7 cellular contexts compared by ENCODE assay signal in genomic region chr14:45201908-45202307, GRCh38. TPM values are rescaled to one million over a fixed set of nuclear protein-coding genes. Genes with fewer than 3 reads are reported as not detected.
DNase-seq lines count a peak whose midpoint lies in the region; ATAC-seq and TF ChIP-seq lines count a peak whose summit lies in the region.

No MANE protein-coding gene starts in this region.

- H3K56ac ChIP-seq in mesendoderm (ENCODE audit: low read length), result no peak overlapping the region

- no peak overlapping the region for H3K18ac ChIP-seq in mesendoderm (ENCODE audit: low read length)

- no peak overlapping the region for H3K4me3 ChIP-seq in mesendoderm (ENCODE audit: low read length)

- H3K4me2 ChIP-seq in mesendoderm (ENCODE audit: low read length), result no peak overlapping the region

- H3K27me3 Mint-ChIP-seq in activated T-helper 17 cell treated with anti-CD3 and anti-CD28 coated beads, Interleukin-2, amount 50 U/mL, for 72 hours, result no peaks in the 10 kb centered on the region

- no peak overlapping the region for H2AK5ac ChIP-seq in mesendoderm (ENCODE audit: low read length)

- peak; percentile 57 for ATAC-seq in GM21423 (IDR thresholded peaks at IDR 0.05; ENCODE audit: unreplicated experiment)
- ATAC-seq in activated T-helper 17 cell treated with anti-CD3 and anti-CD28 coated beads, Interleukin-2, amount 50 U/mL, for 72 hours (replicated peaks), result peak; percentile 48

- no peak overlapping the region for H3K27ac ChIP-seq in mesendoderm (ENCODE audit: low read depth, low read length)

- DNase-seq in GM10248 (ENCODE audit: extremely low spot score) (peak; percentile 17), HUDEP-2 (lab: John Stamatoyannopoulos, UW; ENCODE audit: unreplicated experiment in 76 of 76) (peak in 44 of 76 experiments; percentile 1 to 48 (median 16)), mesendoderm (peak; percentile 46), inferior parietal cortex (ENCODE audit: extremely low spot score) (no peak), COLO829 (ENCODE audit: low spot score) (no peak)

- no peaks in the 10 kb centered on the region for H3K79me2 ChIP-seq in mesendoderm (ENCODE audit: control insufficient read depth, insufficient read depth, low read length)

- H4K5ac ChIP-seq in mesendoderm (ENCODE audit: low read length), result no peak overlapping the region

- no peaks in the 10 kb centered on the region for H3K36me3 ChIP-seq in mesendoderm (ENCODE audit: control insufficient read depth, insufficient read depth, low read length)

- H2BK15ac ChIP-seq in mesendoderm (replicated peaks; ENCODE audit: low read depth), result no peak overlapping the region

- H3K4me1 Mint-ChIP-seq in activated T-helper 17 cell treated with anti-CD3 and anti-CD28 coated beads, Interleukin-2, amount 50 U/mL, for 72 hours, result no peaks in the 10 kb centered on the region

- no CpG with 5 or more reads among the region's 1 CpG for WGBS in mesendoderm (ENCODE audit: extremely low coverage, insufficient coverage, low lambda C conversion rate)

- H3K4me3 Mint-ChIP-seq in activated T-helper 17 cell treated with anti-CD3 and anti-CD28 coated beads, Interleukin-2, amount 50 U/mL, for 72 hours, result no peak overlapping the region

- no peak overlapping the region for H3K27ac Mint-ChIP-seq in activated T-helper 17 cell treated with anti-CD3 and anti-CD28 coated beads, Interleukin-2, amount 50 U/mL, for 72 hours

- no peak overlapping the region for H4K8ac ChIP-seq in mesendoderm (ENCODE audit: low read depth, low read length)

- H3K9ac ChIP-seq in mesendoderm (ENCODE audit: low read length), result no peak overlapping the region

- H3K23ac ChIP-seq in mesendoderm (ENCODE audit: low read length), result no peak overlapping the region

- H2BK120ac ChIP-seq in mesendoderm (ENCODE audit: low read depth, low read length), result no peak overlapping the region

- H3K4ac ChIP-seq in mesendoderm (ENCODE audit: low read depth, low read length), result no peak overlapping the region

- H3K27me3 ChIP-seq in mesendoderm (ENCODE audit: insufficient read depth, low read length, poor library complexity), result no peaks in the 10 kb centered on the region

- H2BK5ac ChIP-seq in mesendoderm (ENCODE audit: low read length), result no peak overlapping the region

- POLR2A ChIA-PET in GM10248 (lab: Yijun Ruan, JAX), result no interaction called here

- no peaks in the 10 kb centered on the region for H3K9me3 Mint-ChIP-seq in activated T-helper 17 cell treated with anti-CD3 and anti-CD28 coated beads, Interleukin-2, amount 50 U/mL, for 72 hours

- peaks cover 57% of the 10 kb centered on the region for H3K36me3 Mint-ChIP-seq in activated T-helper 17 cell treated with anti-CD3 and anti-CD28 coated beads, Interleukin-2, amount 50 U/mL, for 72 hours (ENCODE audit: low read depth)

- CTCF ChIA-PET in GM10248 (lab: Yijun Ruan, JAX), result interaction anchor here (1.0 to 1.9 kb wide), 7 partner anchors 10 to 289 kb away, joined by 3 to 8 read pairs (median 4); partner anchors contain the start of gene MIS18BP1

- peak; percentile 56 for TF ChIP-seq CTCF in GM10248 (IDR thresholded peaks at IDR 0.05; ENCODE audit: control extremely low read depth, extremely low read depth, low read depth, missing control alignments)

- no peaks in the 10 kb centered on the region for H3K79me1 ChIP-seq in mesendoderm (ENCODE audit: low read length)

- H3K4me1 ChIP-seq in mesendoderm (ENCODE audit: control insufficient read depth, low read depth, low read length), result no peaks in the 10 kb centered on the region

RNA-seq across cellular contexts. Expression of gene MIS18BP1, which starts 51.1 kb away (rescaled TPM):
- total RNA-seq in activated T-helper 17 cell treated with anti-CD3 and anti-CD28 coated beads, Interleukin-2, amount 50 U/mL, for 72 hours, result 10 to 100 TPM; 52.2 to 75.7 TPM
- polyA plus RNA-seq in mesendoderm (2013, experiment 1 of 2), result 57.4 TPM
- 60.2 TPM for polyA plus RNA-seq in mesendoderm (2013, experiment 2 of 2)

Comparison
In these comparisons a context has a peak if more than half of its experiments do, and no peak if none do; other contexts are left out.
1. DNase-seq: peak in GM10248 (single experiment), HUDEP-2 (44 of 76) and mesendoderm (single experiment); none in inferior parietal cortex (single experiment) and COLO829 (single experiment).